ENCODE assay signal across 8 cellular contexts in the genomic region with DNA sequence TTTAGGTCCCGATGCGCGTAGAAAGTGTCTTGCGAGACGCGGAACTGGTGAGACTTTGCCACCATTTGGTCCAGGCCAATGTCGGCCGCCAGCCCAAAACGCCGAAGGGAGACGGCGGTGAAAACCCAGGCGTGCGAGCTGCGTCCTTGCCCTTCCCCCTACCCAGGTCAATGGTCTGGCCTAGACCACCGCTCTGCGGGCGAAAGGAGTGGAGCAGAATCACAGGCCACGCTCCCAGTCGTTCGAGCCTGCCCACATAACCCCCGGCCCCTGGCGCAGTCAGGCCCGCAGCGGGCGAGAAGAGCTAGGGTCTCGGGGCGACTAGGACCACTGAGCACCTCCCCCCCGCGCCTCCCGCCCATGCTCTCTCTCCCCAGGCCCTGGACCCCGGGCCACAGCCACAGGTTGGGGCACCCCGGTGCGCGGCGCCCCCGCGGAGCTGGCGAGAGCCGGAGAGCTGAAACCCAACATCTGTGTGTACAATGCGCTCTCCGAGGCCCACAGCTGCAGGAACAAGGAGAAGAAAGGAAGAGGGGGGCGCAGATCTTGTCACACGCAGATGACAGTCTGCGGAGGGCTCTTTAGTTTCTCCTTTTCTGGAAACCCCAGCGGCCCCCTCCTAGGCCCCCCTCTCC.
A peak's percentile ranks its signal among the peaks of the same experiment; 100 is the strongest.
DNase-seq lines count a peak whose midpoint lies in the region; ATAC-seq and TF ChIP-seq lines count a peak whose summit lies in the region.

No MANE protein-coding gene starts in this region.

- H3K9me3 ChIP-seq in stomach (peaks cover 0 to 2% (median 0%) of the 10 kb centered on the region in 4 donors), thyroid gland (no peaks in the 10 kb centered on the region)

- H3K27me3 ChIP-seq in stomach (peaks cover 32 to 93% (median 66%) of the 10 kb centered on the region in 3 donors), thyroid gland (peaks cover 8% of the 10 kb centered on the region)

- H3K36me3 ChIP-seq in stomach (no peaks in the 10 kb centered on the region), thyroid gland (no peaks in the 10 kb centered on the region)

- H3K27me3 Mint-ChIP-seq in T-helper 2 cell treated with Interferon-gamma antibody and Interleukin-4, amounts not matched to agents 5 μg/mL and 100 μg/mL, for 36 hours (ENCODE audit: low read depth): peaks cover 57% of the 10 kb centered on the region
- peaks cover 49% of the 10 kb centered on the region for H3K27me3 Mint-ChIP-seq in activated T-helper 1 cell treated with anti-CD3 and anti-CD28 coated beads, Interleukin-12 subunit alpha, Interleukin-12 subunit beta, Interleukin-2, Interleukin-4 antibody, amounts not matched to agents 30 ng/mL and 10 ng/mL and 1 ng/mL, durations not matched to agents 14 hours and 24 hours and 36 hours (ENCODE audit: insufficient read depth)

- H3K27ac Mint-ChIP-seq in T-helper 2 cell treated with Interferon-gamma antibody and Interleukin-4, amounts not matched to agents 5 μg/mL and 100 μg/mL, for 36 hours: no peak overlapping the region
- H3K27ac Mint-ChIP-seq in activated T-helper 1 cell treated with anti-CD3 and anti-CD28 coated beads, Interleukin-12 subunit alpha, Interleukin-12 subunit beta, Interleukin-2, Interleukin-4 antibody, amounts not matched to agents 30 ng/mL and 10 ng/mL and 1 ng/mL, durations not matched to agents 14 hours and 24 hours and 36 hours: peak overlapping the region; percentile 61

- H3K4me1 ChIP-seq in stomach (peaks cover 30 to 59% (median 53%) of the 10 kb centered on the region in 4 donors), thyroid gland (peaks cover 0 to 23% of the 10 kb centered on the region in 2 donors)

- H3K4me1 Mint-ChIP-seq in T-helper 2 cell treated with Interferon-gamma antibody and Interleukin-4, amounts not matched to agents 5 μg/mL and 100 μg/mL, for 36 hours (ENCODE audit: low read depth): peaks cover 5% of the 10 kb centered on the region
- H3K4me1 Mint-ChIP-seq in activated T-helper 1 cell treated with anti-CD3 and anti-CD28 coated beads, Interleukin-12 subunit alpha, Interleukin-12 subunit beta, Interleukin-2, Interleukin-4 antibody, amounts not matched to agents 30 ng/mL and 10 ng/mL and 1 ng/mL, durations not matched to agents 14 hours and 24 hours and 36 hours (ENCODE audit: low read depth): no peaks in the 10 kb centered on the region

- no peak for TF ChIP-seq EP300 in stomach (IDR thresholded peaks at IDR 0.05)

- H3K4me3 ChIP-seq in stomach: peak overlapping the region; percentile 34 to 56 (median 46)
- peak overlapping the region in 1 of 3 donors; percentile 12 for H3K4me3 ChIP-seq in thyroid gland (replicated peaks in 1 of 3)

- H3K27ac ChIP-seq in stomach (peak overlapping the region in 1 of 5 donors; percentile 24), thyroid gland (no peak overlapping the region)

- ATAC-seq in HG02884 (IDR thresholded peaks at IDR 0.05; ENCODE audit: unreplicated experiment): no peak
- ATAC-seq in HG03108 (IDR thresholded peaks at IDR 0.05; ENCODE audit: unreplicated experiment): no peak

- no peak for DNase-seq in T-helper 2 cell treated with Interferon-gamma antibody and Interleukin-4, amounts not matched to agents 5 μg/mL and 100 μg/mL, for 36 hours (ENCODE audit: low spot score)
- DNase-seq in T-helper 2 cell (no peak), islet precursor cell (peak; percentile 48), stomach (no peak), thyroid gland (no peak)
- no peak for DNase-seq in activated T-helper 1 cell treated with anti-CD3 and anti-CD28 coated beads, Interleukin-12 subunit alpha, Interleukin-12 subunit beta, Interleukin-2, Interleukin-4 antibody, amounts not matched to agents 30 ng/mL and 10 ng/mL and 1 ng/mL, durations not matched to agents 14 hours and 24 hours and 36 hours (ENCODE audit: low spot score)

- intact Hi-C loops in activated T-helper 1 cell treated with anti-CD3 and anti-CD28 coated beads, Interleukin-12 subunit alpha, Interleukin-12 subunit beta, Interleukin-2, Interleukin-4 antibody, amounts not matched to agents 30 ng/mL and 10 ng/mL and 1 ng/mL, durations not matched to agents 14 hours and 24 hours and 36 hours (cut with micrococcal nuclease): loop anchor here (2.0 to 5.0 kb wide), 2 partner anchors 681 to 1879 kb away; a partner anchor contains a TSS
- intact Hi-C loops in stomach (cut with DNase I; ENCODE audit: low total_unique reads) (no loop called here), thyroid gland (cut with DNase I) (no loop called here)

- TF ChIP-seq CTCF in stomach (IDR thresholded peaks at IDR 0.05) (no peak), thyroid gland (IDR thresholded peaks at IDR 0.05) (no peak)

- H3K9me3 Mint-ChIP-seq in T-helper 2 cell treated with Interferon-gamma antibody and Interleukin-4, amounts not matched to agents 5 μg/mL and 100 μg/mL, for 36 hours: no peaks in the 10 kb centered on the region
- H3K9me3 Mint-ChIP-seq in activated T-helper 1 cell treated with anti-CD3 and anti-CD28 coated beads, Interleukin-12 subunit alpha, Interleukin-12 subunit beta, Interleukin-2, Interleukin-4 antibody, amounts not matched to agents 30 ng/mL and 10 ng/mL and 1 ng/mL, durations not matched to agents 14 hours and 24 hours and 36 hours: no peaks in the 10 kb centered on the region

- no peaks in the 10 kb centered on the region for H3K36me3 Mint-ChIP-seq in T-helper 2 cell treated with Interferon-gamma antibody and Interleukin-4, amounts not matched to agents 5 μg/mL and 100 μg/mL, for 36 hours (ENCODE audit: low read depth)
- H3K36me3 Mint-ChIP-seq in activated T-helper 1 cell treated with anti-CD3 and anti-CD28 coated beads, Interleukin-12 subunit alpha, Interleukin-12 subunit beta, Interleukin-2, Interleukin-4 antibody, amounts not matched to agents 30 ng/mL and 10 ng/mL and 1 ng/mL, durations not matched to agents 14 hours and 24 hours and 36 hours (ENCODE audit: low read depth): no peaks in the 10 kb centered on the region

- TF ChIP-seq POLR2A in stomach (IDR thresholded peaks at IDR 0.05): no peak
- TF ChIP-seq POLR2A in thyroid gland (IDR thresholded peaks at IDR 0.05): no peak

- H3K4me3 Mint-ChIP-seq in T-helper 2 cell treated with Interferon-gamma antibody and Interleukin-4, amounts not matched to agents 5 μg/mL and 100 μg/mL, for 36 hours: peak overlapping the region; percentile 40
- peak overlapping the region; percentile 39 for H3K4me3 Mint-ChIP-seq in activated T-helper 1 cell treated with anti-CD3 and anti-CD28 coated beads, Interleukin-12 subunit alpha, Interleukin-12 subunit beta, Interleukin-2, Interleukin-4 antibody, amounts not matched to agents 30 ng/mL and 10 ng/mL and 1 ng/mL, durations not matched to agents 14 hours and 24 hours and 36 hours

- 4 to 9% (median 7%) methylated on average over 22 to 46 of the region's 46 CpGs for WGBS in stomach, 5 donors
- 3 to 9% methylated on average over 18 to 28 of the region's 46 CpGs for whole genome bisulfite sequencing in thyroid gland, 2 donors
